ENCODE assay signal across 14 cellular contexts in the genomic region with DNA sequence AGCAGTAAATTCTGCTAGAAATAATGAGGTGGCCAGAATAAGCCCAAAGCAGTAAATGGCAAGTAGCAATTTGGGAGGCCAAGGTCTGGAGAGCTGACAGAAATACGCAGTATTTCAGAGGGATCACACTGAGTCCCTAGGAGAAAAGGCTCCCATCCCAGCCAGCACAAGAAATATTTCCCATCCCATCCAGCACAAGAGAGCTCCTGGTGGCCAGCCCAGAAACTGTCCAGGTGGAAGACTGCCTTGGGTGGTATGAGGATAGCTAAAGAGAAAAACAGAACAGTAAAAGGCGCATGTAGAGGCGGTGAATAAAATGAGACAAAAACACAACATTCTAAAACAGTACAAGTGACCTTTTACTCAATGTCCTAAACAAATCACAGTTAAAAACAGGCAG.
DNase-seq lines count a peak whose midpoint lies in the region; ATAC-seq and TF ChIP-seq lines count a peak whose summit lies in the region.
"Had no signal": no experiment of that assay in that cellular context is flagged by ENCODE, and none has a peak within 500 bp of the region (broad histone marks: within the 10 kb centered on the region; RNA-seq: fewer than 3 reads in every experiment).

No MANE protein-coding gene starts in this region.

- H3K27me3 ChIP-seq in GM06990 (replicated peaks; ENCODE audit: control insufficient read depth, insufficient read depth, low read length) (no peaks in the 10 kb centered on the region), foreskin keratinocyte (no peaks in the 10 kb centered on the region), gastroesophageal sphincter (no peaks in the 10 kb centered on the region)
- H3K27me3 ChIP-seq: heart right ventricle had no signal

- H3K36me3 ChIP-seq in GM06990 (ENCODE audit: control insufficient read depth, insufficient read depth, low read length) (peaks cover 11% of the 10 kb centered on the region), gastroesophageal sphincter (peaks cover 0 to 94% of the 10 kb centered on the region in 2 donors)

- peak; percentile 26 for DNase-seq in 8988T
- no peak for DNase-seq in GM06990 (ENCODE audit: extremely low read depth, insufficient read length)
- DNase-seq in foreskin keratinocyte, result no peak
- no peak for DNase-seq in MV-4-11 (lab: John Stamatoyannopoulos, UW)
- no peak for DNase-seq in HPDE6-E6E7 (ENCODE audit: extremely low spot score)
- DNase-seq in NCI-H345 treated with DMSO at 0.1 percent for 48 hours (lab: John Stamatoyannopoulos, UW; ENCODE audit: unreplicated experiment), result no peak
- DNase-seq: activated CD8-positive, alpha-beta memory T cell treated with anti-CD3 and anti-CD28 coated beads, Interleukin-2, amount 50 U/mL, for 48 hours; heart right ventricle; natural killer cell; NCI-H526 treated with DMSO at 0.1 percent for 48 hours; T-cell had no signal

- WGBS in gastroesophageal sphincter (ENCODE audit: low coverage in 1 of 2), 2 donors, result 84 to 93% methylated on average over 3 of the region's 3 CpGs

- H3K4me3 ChIP-seq in GM06990 (replicated peaks; ENCODE audit: low read depth, low read length), result no peak overlapping the region
- H3K4me3 ChIP-seq in gastroesophageal sphincter, result no peak overlapping the region
- H3K4me3 ChIP-seq: heart right ventricle had no signal

- TF ChIP-seq CTCF in GM06990 (IDR thresholded peaks at IDR 0.05; ENCODE audit: insufficient read depth, low read length, poor library complexity, severe bottlenecking) (peak; percentile 8), foreskin keratinocyte (conservative IDR thresholded peaks at IDR 0.05) (peak; percentile 39), gastroesophageal sphincter (IDR thresholded peaks at IDR 0.05) (no peak)

- ATAC-seq in SK-N-SH treated with all-trans-retinoic acid at 6 μM for 48 hours, result peak; percentile 65; the same call in 2 of the 3 replicates
- peak; percentile 37 for ATAC-seq in foreskin keratinocyte
- no peak for ATAC-seq in gastroesophageal sphincter
- ATAC-seq: natural killer cell, T-cell had no signal

- H3K4me1 ChIP-seq in foreskin keratinocyte (no peaks in the 10 kb centered on the region), gastroesophageal sphincter (no peaks in the 10 kb centered on the region)
- H3K4me1 ChIP-seq: heart right ventricle had no signal

- H3K9me3 ChIP-seq in gastroesophageal sphincter, result no peaks in the 10 kb centered on the region
- H3K9me3 ChIP-seq: heart right ventricle had no signal

- TF ChIP-seq EP300 in gastroesophageal sphincter (IDR thresholded peaks at IDR 0.05), result no peak

- H3K27ac ChIP-seq in foreskin keratinocyte, result no peak overlapping the region
- H3K27ac ChIP-seq in gastroesophageal sphincter, result no peak overlapping the region
- H3K27ac ChIP-seq: heart right ventricle, KMS-11 had no signal

- no peak for TF ChIP-seq POLR2A in gastroesophageal sphincter (IDR thresholded peaks at IDR 0.05)

TF ChIP-seq in SK-N-SH treated with all-trans-retinoic acid at 6 μM for 48 hours, 23 proteins besides CTCF, POLR2A, EP300 and RAD21:
- TF ChIP-seq GLIS3 (CRISPR knock-in tag; IDR thresholded peaks at IDR 0.05) (no peak), ZFP30 (CRISPR knock-in tag; IDR thresholded peaks at IDR 0.05) (no peak), TCF4 (CRISPR knock-in tag; IDR thresholded peaks at IDR 0.05; ENCODE audit: borderline replicate concordance) (no peak)
- TF ChIP-seq, protein P1, sequence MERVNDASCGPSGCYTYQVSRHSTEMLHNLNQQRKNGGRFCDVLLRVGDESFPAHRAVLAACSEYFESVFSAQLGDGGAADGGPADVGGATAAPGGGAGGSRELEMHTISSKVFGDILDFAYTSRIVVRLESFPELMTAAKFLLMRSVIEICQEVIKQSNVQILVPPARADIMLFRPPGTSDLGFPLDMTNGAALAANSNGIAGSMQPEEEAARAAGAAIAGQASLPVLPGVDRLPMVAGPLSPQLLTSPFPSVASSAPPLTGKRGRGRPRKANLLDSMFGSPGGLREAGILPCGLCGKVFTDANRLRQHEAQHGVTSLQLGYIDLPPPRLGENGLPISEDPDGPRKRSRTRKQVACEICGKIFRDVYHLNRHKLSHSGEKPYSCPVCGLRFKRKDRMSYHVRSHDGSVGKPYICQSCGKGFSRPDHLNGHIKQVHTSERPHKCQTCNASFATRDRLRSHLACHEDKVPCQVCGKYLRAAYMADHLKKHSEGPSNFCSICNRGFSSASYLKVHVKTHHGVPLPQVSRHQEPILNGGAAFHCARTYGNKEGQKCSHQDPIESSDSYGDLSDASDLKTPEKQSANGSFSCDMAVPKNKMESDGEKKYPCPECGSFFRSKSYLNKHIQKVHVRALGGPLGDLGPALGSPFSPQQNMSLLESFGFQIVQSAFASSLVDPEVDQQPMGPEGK (CRISPR knock-in tag; IDR thresholded peaks at IDR 0.05; ENCODE audit: borderline replicate concordance), result no peak
- TF ChIP-seq, protein P2, sequence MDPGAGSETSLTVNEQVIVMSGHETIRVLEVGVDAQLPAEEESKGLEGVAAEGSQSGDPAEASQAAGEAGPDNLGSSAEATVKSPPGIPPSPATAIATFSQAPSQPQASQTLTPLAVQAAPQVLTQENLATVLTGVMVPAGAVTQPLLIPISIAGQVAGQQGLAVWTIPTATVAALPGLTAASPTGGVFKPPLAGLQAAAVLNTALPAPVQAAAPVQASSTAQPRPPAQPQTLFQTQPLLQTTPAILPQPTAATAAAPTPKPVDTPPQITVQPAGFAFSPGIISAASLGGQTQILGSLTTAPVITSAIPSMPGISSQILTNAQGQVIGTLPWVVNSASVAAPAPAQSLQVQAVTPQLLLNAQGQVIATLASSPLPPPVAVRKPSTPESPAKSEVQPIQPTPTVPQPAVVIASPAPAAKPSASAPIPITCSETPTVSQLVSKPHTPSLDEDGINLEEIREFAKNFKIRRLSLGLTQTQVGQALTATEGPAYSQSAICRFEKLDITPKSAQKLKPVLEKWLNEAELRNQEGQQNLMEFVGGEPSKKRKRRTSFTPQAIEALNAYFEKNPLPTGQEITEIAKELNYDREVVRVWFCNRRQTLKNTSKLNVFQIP (CRISPR knock-in tag; IDR thresholded peaks at IDR 0.05; ENCODE audit: borderline replicate concordance, low read depth), result no peak
- TF ChIP-seq, protein P3, sequence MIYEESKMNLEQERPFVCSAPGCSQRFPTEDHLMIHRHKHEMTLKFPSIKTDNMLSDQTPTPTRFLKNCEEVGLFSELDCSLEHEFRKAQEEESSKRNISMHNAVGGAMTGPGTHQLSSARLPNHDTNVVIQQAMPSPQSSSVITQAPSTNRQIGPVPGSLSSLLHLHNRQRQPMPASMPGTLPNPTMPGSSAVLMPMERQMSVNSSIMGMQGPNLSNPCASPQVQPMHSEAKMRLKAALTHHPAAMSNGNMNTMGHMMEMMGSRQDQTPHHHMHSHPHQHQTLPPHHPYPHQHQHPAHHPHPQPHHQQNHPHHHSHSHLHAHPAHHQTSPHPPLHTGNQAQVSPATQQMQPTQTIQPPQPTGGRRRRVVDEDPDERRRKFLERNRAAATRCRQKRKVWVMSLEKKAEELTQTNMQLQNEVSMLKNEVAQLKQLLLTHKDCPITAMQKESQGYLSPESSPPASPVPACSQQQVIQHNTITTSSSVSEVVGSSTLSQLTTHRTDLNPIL (CRISPR knock-in tag; IDR thresholded peaks at IDR 0.05; ENCODE audit: low read depth), result no peak

Comparison
In these comparisons a context has a peak if more than half of its experiments do, and no peak if none do; other contexts are left out.
1. CTCF ChIP-seq: peak in GM06990 (single experiment) and foreskin keratinocyte (single experiment); none in gastroesophageal sphincter (0 of 4).